ENCODE assay signal across 16 cellular contexts in the genomic region with DNA sequence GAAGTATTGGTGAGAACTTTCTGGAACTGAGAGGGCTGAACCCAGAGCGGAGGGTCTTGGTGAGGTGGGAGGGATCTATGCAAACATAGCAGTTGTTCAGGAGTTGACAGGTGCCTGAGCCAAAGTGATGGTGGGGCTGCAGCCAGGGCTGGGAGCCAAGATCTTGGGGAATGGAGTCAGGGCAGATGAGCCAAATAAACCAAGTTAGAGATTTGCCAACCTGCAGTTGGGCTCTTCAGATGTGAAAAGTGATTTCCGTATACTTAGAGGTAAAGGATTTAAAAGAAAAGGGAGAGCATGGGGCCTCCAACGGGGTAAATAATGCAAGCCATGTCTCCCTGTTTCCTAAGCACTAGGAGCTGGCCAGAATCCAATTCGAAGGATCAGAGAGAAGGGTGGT. TPM values are rescaled to one million over a fixed set of nuclear protein-coding genes. Genes with fewer than 3 reads are reported as not detected.
DNase-seq lines count a peak whose midpoint lies in the region; ATAC-seq and TF ChIP-seq lines count a peak whose summit lies in the region.
"Had no signal": no experiment of that assay in that cellular context is flagged by ENCODE, and none has a peak within 500 bp of the region (broad histone marks: within the 10 kb centered on the region; RNA-seq: fewer than 3 reads in every experiment).

No MANE protein-coding gene starts in this region.

- TF ChIP-seq POLR2A in heart left ventricle (IDR thresholded peaks at IDR 0.05): no peak

- H3K4me3 ChIP-seq in heart left ventricle: no peak overlapping the region
- H3K4me3 ChIP-seq: MG63 had no signal

- WGBS in heart left ventricle, 4 donors: 72 to 77% (median 75%) methylated on average over 4 of the region's 4 CpGs

- peaks cover 0 to 16% (median 0%) of the 10 kb centered on the region in 9 donors for H3K27me3 ChIP-seq in heart left ventricle
- H3K27me3 ChIP-seq: MG63 had no signal

- DNase-seq in NCI-H524 (lab: John Stamatoyannopoulos, UW) (peak; percentile 28 to 60), NCI-H524 treated with DMSO at 0.1 percent for 48 hours (lab: John Stamatoyannopoulos, UW) (no peak), NCI-H1092 treated with DMSO at 0.1 percent for 48 hours (lab: John Stamatoyannopoulos, UW) (peak; percentile 37), NCI-H82 (lab: John Stamatoyannopoulos, UW) (peak; percentile 82), myocyte (ENCODE audit: low read depth) (peak; percentile 3), heart left ventricle (no peak), NK-92 (lab: John Stamatoyannopoulos, UW; ENCODE audit: unreplicated experiment) (no peak), NCI-H2081 treated with DMSO at 0.1 percent for 48 hours (lab: John Stamatoyannopoulos, UW) (no peak)
- DNase-seq: Caco-2, DMS53, Karpas-422, MG63, NCI-H1436 treated with DMSO at 0.1 percent for 48 hours, NCI-H526 treated with DMSO at 0.1 percent for 48 hours, SHP77, T-helper 17 cell had no signal

- ATAC-seq in heart left ventricle: no peak
- ATAC-seq: T-helper 17 cell had no signal

- no peak overlapping the region for H3K27ac ChIP-seq in heart left ventricle

- H3K36me3 ChIP-seq in heart left ventricle: no peaks in the 10 kb centered on the region
- H3K36me3 ChIP-seq: MG63 had no signal

- no peaks in the 10 kb centered on the region for H3K4me1 ChIP-seq in heart left ventricle

- intact Hi-C loops in heart left ventricle (cut with DNase I): no loop called here

- no peaks in the 10 kb centered on the region for H3K9me3 ChIP-seq in heart left ventricle
- H3K9me3 ChIP-seq: Caco-2, MG63 had no signal

- no peak for TF ChIP-seq CTCF in heart left ventricle (IDR thresholded peaks at IDR 0.05)

RNA-seq across cellular contexts. Expression of gene KRT3, which starts 8.1 kb away (rescaled TPM):
- total RNA-seq in myocyte: not detected in 2 replicates
- not detected for polyA plus RNA-seq in myocyte (2012)
- not detected for total RNA-seq in heart left ventricle
- polyA plus RNA-seq in heart left ventricle: not detected
- total RNA-seq: Caco-2, T-helper 17 cell had no signal

RNA-seq across cellular contexts. Expression of gene KRT4, which starts 9.9 kb away (rescaled TPM):
- total RNA-seq in myocyte: not detected in 2 replicates
- not detected for polyA plus RNA-seq in myocyte (2012)
- not detected for total RNA-seq in heart left ventricle
- polyA plus RNA-seq in heart left ventricle: under 1 TPM in 1 of 2 donors, not detected in 1; 0.51 TPM
- total RNA-seq: T-helper 17 cell had no signal

RNA-seq across cellular contexts. Expression of gene KRT76, which starts 26.9 kb away (rescaled TPM):
- total RNA-seq in myocyte (not detected in 2 replicates), heart left ventricle (not detected)
- polyA plus RNA-seq in myocyte (2012): not detected
- not detected for polyA plus RNA-seq in heart left ventricle
- total RNA-seq: Caco-2, T-helper 17 cell had no signal

RNA-seq across cellular contexts. Expression of gene KRT79, which starts 30.1 kb away (rescaled TPM):
- total RNA-seq in myocyte: not detected in 2 replicates
- polyA plus RNA-seq in myocyte (2012): 0.04 TPM
- total RNA-seq in heart left ventricle: not detected
- under 1 TPM in 1 of 2 donors, not detected in 1; 0.24 TPM for polyA plus RNA-seq in heart left ventricle
- total RNA-seq: Caco-2, T-helper 17 cell had no signal

RNA-seq across cellular contexts. Expression of gene KRT78, which starts 44.8 kb away (rescaled TPM):
- total RNA-seq in myocyte (not detected in 2 replicates), heart left ventricle (not detected)
- not detected for polyA plus RNA-seq in myocyte (2012)
- under 1 TPM in 1 of 2 donors, not detected in 1; 0.14 TPM for polyA plus RNA-seq in heart left ventricle
- total RNA-seq: Caco-2, T-helper 17 cell had no signal

Comparison
In these comparisons a context has a peak if more than half of its experiments do, and no peak if none do; other contexts are left out.
1. DNase-seq: peak in NCI-H524 (2 of 2), NCI-H1092 treated with DMSO at 0.1 percent for 48 hours (single experiment), NCI-H82 (single experiment) and myocyte (single experiment); none in NCI-H524 treated with DMSO at 0.1 percent for 48 hours (single experiment), heart left ventricle (0 of 5), NK-92 (single experiment) and NCI-H2081 treated with DMSO at 0.1 percent for 48 hours (single experiment).